ENCODE assay signal across 3 cellular contexts in genomic region chr15:74729372-74729771, GRCh38.
A peak's percentile ranks its signal among the peaks of the same experiment; 100 is the strongest.
TF ChIP-seq lines count a peak whose summit lies in the region.
"Not testable (repeated sequence)": the region's sequence is repeated elsewhere in the genome, so short reads cannot be mapped to it uniquely, and the experiment has no call there.

No MANE protein-coding gene starts in this region.

TF ChIP-seq in HEK293, 187 proteins besides CTCF, POLR2A, EP300 and RAD21:
- TF ChIP-seq WT1 (tag by site-specific recombination; IDR thresholded peaks at IDR 0.05) = 0 out of 2 replicates have a peak, but pooled peaks have one; percentile 45

TF ChIP-seq in K562, 482 proteins besides CTCF, POLR2A, EP300 and RAD21:
- TF ChIP-seq CBFA2T2 (conservative IDR thresholded peaks at IDR 0.05) = 0 out of 2 replicates have a peak, but pooled peaks have one; percentile 17
TF ChIP-seq in K562: peak in this region for 1; not testable (repeated sequence) for 481.

TF ChIP-seq in HepG2, 621 proteins besides CTCF, POLR2A, EP300 and RAD21:
- TF ChIP-seq, protein P1, sequence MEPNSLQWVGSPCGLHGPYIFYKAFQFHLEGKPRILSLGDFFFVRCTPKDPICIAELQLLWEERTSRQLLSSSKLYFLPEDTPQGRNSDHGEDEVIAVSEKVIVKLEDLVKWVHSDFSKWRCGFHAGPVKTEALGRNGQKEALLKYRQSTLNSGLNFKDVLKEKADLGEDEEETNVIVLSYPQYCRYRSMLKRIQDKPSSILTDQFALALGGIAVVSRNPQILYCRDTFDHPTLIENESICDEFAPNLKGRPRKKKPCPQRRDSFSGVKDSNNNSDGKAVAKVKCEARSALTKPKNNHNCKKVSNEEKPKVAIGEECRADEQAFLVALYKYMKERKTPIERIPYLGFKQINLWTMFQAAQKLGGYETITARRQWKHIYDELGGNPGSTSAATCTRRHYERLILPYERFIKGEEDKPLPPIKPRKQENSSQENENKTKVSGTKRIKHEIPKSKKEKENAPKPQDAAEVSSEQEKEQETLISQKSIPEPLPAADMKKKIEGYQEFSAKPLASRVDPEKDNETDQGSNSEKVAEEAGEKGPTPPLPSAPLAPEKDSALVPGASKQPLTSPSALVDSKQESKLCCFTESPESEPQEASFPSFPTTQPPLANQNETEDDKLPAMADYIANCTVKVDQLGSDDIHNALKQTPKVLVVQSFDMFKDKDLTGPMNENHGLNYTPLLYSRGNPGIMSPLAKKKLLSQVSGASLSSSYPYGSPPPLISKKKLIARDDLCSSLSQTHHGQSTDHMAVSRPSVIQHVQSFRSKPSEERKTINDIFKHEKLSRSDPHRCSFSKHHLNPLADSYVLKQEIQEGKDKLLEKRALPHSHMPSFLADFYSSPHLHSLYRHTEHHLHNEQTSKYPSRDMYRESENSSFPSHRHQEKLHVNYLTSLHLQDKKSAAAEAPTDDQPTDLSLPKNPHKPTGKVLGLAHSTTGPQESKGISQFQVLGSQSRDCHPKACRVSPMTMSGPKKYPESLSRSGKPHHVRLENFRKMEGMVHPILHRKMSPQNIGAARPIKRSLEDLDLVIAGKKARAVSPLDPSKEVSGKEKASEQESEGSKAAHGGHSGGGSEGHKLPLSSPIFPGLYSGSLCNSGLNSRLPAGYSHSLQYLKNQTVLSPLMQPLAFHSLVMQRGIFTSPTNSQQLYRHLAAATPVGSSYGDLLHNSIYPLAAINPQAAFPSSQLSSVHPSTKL (CRISPR knock-in tag; IDR thresholded peaks at IDR 0.05) = peak; percentile 65; the same call in 1 of the 2 replicates
- TF ChIP-seq NR2F1 (CRISPR knock-in tag; IDR thresholded peaks at IDR 0.05) (peak; percentile 22 to 58; a peak in 2 of 4 replicates), HDAC2 (CRISPR knock-in tag; IDR thresholded peaks at IDR 0.05) (0 out of 2 replicates have a peak, but pooled peaks have one; percentile 12), SAP130 (CRISPR knock-in tag; IDR thresholded peaks at IDR 0.05; ENCODE audit: low read depth) (0 out of 2 replicates have a peak, but pooled peaks have one; percentile 22), MED1 (CRISPR knock-in tag; IDR thresholded peaks at IDR 0.05) (peak; percentile 41; the same call in 1 of the 2 replicates), ZNF652 (CRISPR knock-in tag; IDR thresholded peaks at IDR 0.05; ENCODE audit: borderline replicate concordance, low read depth) (peak; percentile 61), KAT7 (CRISPR knock-in tag; IDR thresholded peaks at IDR 0.05; ENCODE audit: borderline replicate concordance) (0 out of 2 replicates have a peak, but pooled peaks have one; percentile 14), NR2F6 (IDR thresholded peaks at IDR 0.05) (peak; percentile 50), NR2F6 (CRISPR knock-in tag; IDR thresholded peaks at IDR 0.05) (peak; percentile 51), FOXA3 (CRISPR knock-in tag; IDR thresholded peaks at IDR 0.05) (peak; percentile 24; the same call in 1 of the 2 replicates), RXRB (CRISPR knock-in tag; IDR thresholded peaks at IDR 0.05; ENCODE audit: borderline replicate concordance) (peak; percentile 46), FOXP1 (CRISPR knock-in tag; IDR thresholded peaks at IDR 0.05) (peak; percentile 17; the same call in 1 of the 2 replicates), PITX1 (CRISPR knock-in tag; IDR thresholded peaks at IDR 0.05) (peak; percentile 91), HNF4A (CRISPR knock-in tag; IDR thresholded peaks at IDR 0.05) (peak; percentile 54), SOX13 (CRISPR knock-in tag; conservative IDR thresholded peaks at IDR 0.05 in 1 of 2, IDR thresholded peaks at IDR 0.05 in 1 of 2) (peak in 1 of 2 experiments; percentile 37; a peak in 2 of 4 replicates), RARA (CRISPR knock-in tag; IDR thresholded peaks at IDR 0.05) (peak; percentile 56; the same call in 1 of the 2 replicates)
- not testable (repeated sequence) for TF ChIP-seq FOXP1, SOX13 (IDR thresholded peaks at IDR 0.05)
TF ChIP-seq in HepG2: peak in this region for 15; not testable (repeated sequence) for 606.
